In the genomic region with DNA sequence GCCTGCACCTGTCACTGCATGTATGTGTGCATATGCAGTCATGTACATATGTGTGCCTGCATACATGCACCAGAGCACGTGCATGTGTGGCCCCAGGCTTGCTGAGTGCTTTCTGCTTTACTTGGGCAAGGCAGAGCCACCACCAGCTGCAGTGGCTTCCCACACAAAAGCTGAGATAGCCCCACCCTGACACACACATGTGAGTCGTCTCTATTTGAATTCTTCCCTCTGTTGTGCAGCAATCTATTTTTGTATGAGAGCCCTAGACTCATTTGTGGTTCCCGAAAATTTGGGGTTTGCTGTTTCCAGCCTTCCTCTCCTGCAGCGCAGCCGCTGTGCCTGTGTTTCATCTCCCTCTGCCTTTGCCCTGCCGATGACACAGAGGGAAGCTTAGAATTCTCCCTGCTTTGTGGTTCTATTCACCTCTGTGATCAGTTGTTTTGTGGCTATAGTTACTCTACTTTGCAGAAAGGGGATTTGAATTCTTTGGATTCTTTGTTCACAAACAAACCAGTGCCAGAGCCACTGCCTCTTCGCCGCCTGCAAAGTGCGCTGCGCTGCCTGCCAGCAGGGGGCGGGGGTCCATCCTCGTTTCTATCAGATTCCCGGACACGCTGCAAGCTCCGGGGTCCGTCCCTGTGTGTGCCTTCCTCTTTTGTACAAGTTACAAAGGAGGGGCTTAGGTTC, we compare ENCODE assay signal across 8 cellular contexts.
DNase-seq lines count a peak whose midpoint lies in the region; ATAC-seq and TF ChIP-seq lines count a peak whose summit lies in the region.

No MANE protein-coding gene starts in this region.

- CTCF ChIA-PET in activated CD8-positive, alpha-beta T cell treated with anti-CD3 and anti-CD28 coated beads, Interleukin-2, amount 10 ng/mL, durations not matched to agents 7 days and 5 days (lab: Charles Lee) = interaction anchor here (0.9 kb wide), 1 partner anchor 10 kb away, joined by 3 read pairs; no protein-coding TSS in a partner anchor

- no peak overlapping the region for H3K27ac Mint-ChIP-seq in activated CD8-positive, alpha-beta T cell treated with anti-CD3 and anti-CD28 coated beads, Interleukin-2, amount 10 ng/mL, durations not matched to agents 7 days and 5 days

- no peaks in the 10 kb centered on the region for H3K36me3 ChIP-seq in GM06990 (ENCODE audit: control insufficient read depth, insufficient read depth, low read length)

- no peaks in the 10 kb centered on the region for H3K4me1 Mint-ChIP-seq in activated CD8-positive, alpha-beta T cell treated with anti-CD3 and anti-CD28 coated beads, Interleukin-2, amount 10 ng/mL, durations not matched to agents 7 days and 5 days (ENCODE audit: low read depth)

- in situ Hi-C loops in KBM-7 (cut with MboI; ENCODE audit: low pct_unique_long_range_greater_than_20kb, low sequenced_read_pairs) = no loop called here

- ATAC-seq in activated CD8-positive, alpha-beta T cell treated with anti-CD3 and anti-CD28 coated beads, Interleukin-2, amount 10 ng/mL, durations not matched to agents 7 days and 5 days = no peak
- ATAC-seq in foreskin keratinocyte (peak; percentile 62), omental fat pad (ENCODE audit: low FRiP score) (no peak), HG03457 (IDR thresholded peaks at IDR 0.05; ENCODE audit: unreplicated experiment) (no peak)

- peak; percentile 19 for DNase-seq in GM06990 (ENCODE audit: extremely low read depth, insufficient read length)
- peak; percentile 68 for DNase-seq in KBM-7
- DNase-seq in activated CD8-positive, alpha-beta T cell treated with anti-CD3 and anti-CD28 coated beads, Interleukin-2, amount 10 ng/mL, durations not matched to agents 7 days and 5 days = peak; percentile 33
- DNase-seq in foreskin keratinocyte = peak in 1 of 2 donors; percentile 9
- peak; percentile 33 for DNase-seq in omental fat pad (ENCODE audit: low spot score)
- no peak for DNase-seq in NCI-H2107 (lab: John Stamatoyannopoulos, UW)
- DNase-seq in HPDE6-E6E7 (ENCODE audit: extremely low spot score) = no peak

- H3K27me3 Mint-ChIP-seq in activated CD8-positive, alpha-beta T cell treated with anti-CD3 and anti-CD28 coated beads, Interleukin-2, amount 10 ng/mL, durations not matched to agents 7 days and 5 days (ENCODE audit: low read depth) = peaks cover 8% of the 10 kb centered on the region

- H3K4me3 ChIP-seq in GM06990 (replicated peaks; ENCODE audit: low read depth, low read length) = no peak overlapping the region

- no peaks in the 10 kb centered on the region for H3K9me3 Mint-ChIP-seq in activated CD8-positive, alpha-beta T cell treated with anti-CD3 and anti-CD28 coated beads, Interleukin-2, amount 10 ng/mL, durations not matched to agents 7 days and 5 days (ENCODE audit: insufficient read depth)

- H3K4me1 ChIP-seq in foreskin keratinocyte = no peaks in the 10 kb centered on the region

- H3K27me3 ChIP-seq in GM06990 (replicated peaks; ENCODE audit: control insufficient read depth, insufficient read depth, low read length) (peaks cover 1% of the 10 kb centered on the region), foreskin keratinocyte (peaks cover 15% of the 10 kb centered on the region)

- H3K36me3 Mint-ChIP-seq in activated CD8-positive, alpha-beta T cell treated with anti-CD3 and anti-CD28 coated beads, Interleukin-2, amount 10 ng/mL, durations not matched to agents 7 days and 5 days (ENCODE audit: low read depth) = no peaks in the 10 kb centered on the region

- H3K27ac ChIP-seq in foreskin keratinocyte = no peak overlapping the region

- TF ChIP-seq CTCF in GM06990 (IDR thresholded peaks at IDR 0.05; ENCODE audit: insufficient read depth, low read length, poor library complexity, severe bottlenecking) (peak; percentile 73), foreskin keratinocyte (conservative IDR thresholded peaks at IDR 0.05) (peak; percentile 66), omental fat pad (IDR thresholded peaks at IDR 0.05) (peak in 1 of 3 donors; percentile 41)

- POLR2A ChIA-PET in activated CD8-positive, alpha-beta T cell treated with anti-CD3 and anti-CD28 coated beads, Interleukin-2, amount 10 ng/mL, durations not matched to agents 7 days and 5 days (lab: Charles Lee) = no interaction called here

- H3K4me3 Mint-ChIP-seq in activated CD8-positive, alpha-beta T cell treated with anti-CD3 and anti-CD28 coated beads, Interleukin-2, amount 10 ng/mL, durations not matched to agents 7 days and 5 days = no peak overlapping the region

Comparison
In these comparisons a context has a peak if more than half of its experiments do, and no peak if none do; other contexts are left out.
1. DNase-seq: peak in GM06990 (single experiment), KBM-7 (single experiment), activated CD8-positive, alpha-beta T cell treated with anti-CD3 and anti-CD28 coated beads, Interleukin-2, amount 10 ng/mL, durations not matched to agents 7 days and 5 days (single experiment) and omental fat pad (single experiment); none in NCI-H2107 (single experiment) and HPDE6-E6E7 (single experiment).